In the genomic region with DNA sequence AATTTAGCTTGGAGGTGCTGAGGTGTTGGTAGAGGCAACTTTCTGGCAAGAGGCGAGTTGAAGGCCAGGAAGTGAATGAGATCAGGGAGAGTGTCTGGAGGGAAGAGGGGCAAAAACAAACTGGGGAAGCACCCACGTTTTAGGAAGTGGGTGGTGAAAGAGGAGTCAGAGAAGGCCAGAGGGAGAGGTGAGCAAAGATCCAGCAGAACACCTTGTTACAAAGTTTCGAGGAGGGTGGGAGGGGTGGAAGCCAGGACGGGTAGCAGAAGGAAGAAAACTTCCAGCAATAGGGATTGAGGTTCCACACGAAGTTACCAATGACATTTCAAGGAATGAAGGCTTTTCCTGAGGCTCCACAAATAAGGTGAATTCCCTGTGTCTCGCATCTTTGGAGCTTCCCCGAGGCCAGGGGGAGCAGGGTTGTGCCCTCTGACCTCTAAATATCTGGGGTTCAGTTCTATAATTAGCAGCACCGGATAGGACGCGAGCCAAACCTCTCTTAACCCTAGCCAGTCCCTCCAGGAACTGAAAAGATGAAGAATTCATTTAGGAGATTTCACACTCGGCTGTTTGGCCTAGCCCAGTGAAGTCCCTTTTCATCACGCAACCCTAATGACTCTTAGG, we compare ENCODE assay signal across 1 cellular context.
TF ChIP-seq lines count a peak whose summit lies in the region.

No MANE protein-coding gene starts in this region.

TF ChIP-seq in K562, 482 proteins besides CTCF, POLR2A, EP300 and RAD21 (continued from another document and continues in another):
- TF ChIP-seq, protein P1, sequence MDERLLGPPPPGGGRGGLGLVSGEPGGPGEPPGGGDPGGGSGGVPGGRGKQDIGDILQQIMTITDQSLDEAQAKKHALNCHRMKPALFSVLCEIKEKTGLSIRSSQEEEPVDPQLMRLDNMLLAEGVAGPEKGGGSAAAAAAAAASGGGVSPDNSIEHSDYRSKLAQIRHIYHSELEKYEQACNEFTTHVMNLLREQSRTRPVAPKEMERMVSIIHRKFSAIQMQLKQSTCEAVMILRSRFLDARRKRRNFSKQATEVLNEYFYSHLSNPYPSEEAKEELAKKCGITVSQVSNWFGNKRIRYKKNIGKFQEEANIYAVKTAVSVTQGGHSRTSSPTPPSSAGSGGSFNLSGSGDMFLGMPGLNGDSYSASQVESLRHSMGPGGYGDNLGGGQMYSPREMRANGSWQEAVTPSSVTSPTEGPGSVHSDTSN (CRISPR knock-in tag; IDR thresholded peaks at IDR 0.05; ENCODE audit: low read depth), result no peak; the same call in 1 of the 2 replicates
- TF ChIP-seq, protein P1 (tag; conservative IDR thresholded peaks at IDR 0.05; ENCODE audit: low read depth), result peak; percentile 86; the same call in 1 of the 2 replicates
- TF ChIP-seq ZFP36 (IDR thresholded peaks at IDR 0.05; ENCODE audit: low read depth, low read length, partially characterized antibody) (no peak), PCBP2 (IDR thresholded peaks at IDR 0.05; ENCODE audit: low read depth, low read length, poor library complexity, severe bottlenecking) (no peak), CBX3 (IDR thresholded peaks at IDR 0.05; ENCODE audit: borderline replicate concordance in 1 of 2, low read length in 2 of 2) (no peak), MAFK (IDR thresholded peaks at IDR 0.05; ENCODE audit: low read length) (no peak), ZC3H11A (IDR thresholded peaks at IDR 0.05; ENCODE audit: low read depth, low read length) (no peak), ASH1L (IDR thresholded peaks at IDR 0.05; ENCODE audit: borderline replicate concordance, low read depth, partially characterized antibody) (no peak), BDP1 (IDR thresholded peaks at IDR 0.05; ENCODE audit: insufficient read depth, insufficient read length) (no peak), STAT5B (CRISPR knock-in tag; IDR thresholded peaks at IDR 0.05) (no peak), ZNF780A (CRISPR knock-in tag; IDR thresholded peaks at IDR 0.05) (no peak), HMG20B (CRISPR knock-in tag; IDR thresholded peaks at IDR 0.05) (0 out of 2 replicates have a peak, but pooled peaks have one; percentile 22), GTF2E2 (tag; IDR thresholded peaks at IDR 0.05) (no peak), NCOR1 (IDR thresholded peaks at IDR 0.05) (0 out of 2 replicates have a peak, but pooled peaks have one; percentile 6)
- TF ChIP-seq, protein P2, sequence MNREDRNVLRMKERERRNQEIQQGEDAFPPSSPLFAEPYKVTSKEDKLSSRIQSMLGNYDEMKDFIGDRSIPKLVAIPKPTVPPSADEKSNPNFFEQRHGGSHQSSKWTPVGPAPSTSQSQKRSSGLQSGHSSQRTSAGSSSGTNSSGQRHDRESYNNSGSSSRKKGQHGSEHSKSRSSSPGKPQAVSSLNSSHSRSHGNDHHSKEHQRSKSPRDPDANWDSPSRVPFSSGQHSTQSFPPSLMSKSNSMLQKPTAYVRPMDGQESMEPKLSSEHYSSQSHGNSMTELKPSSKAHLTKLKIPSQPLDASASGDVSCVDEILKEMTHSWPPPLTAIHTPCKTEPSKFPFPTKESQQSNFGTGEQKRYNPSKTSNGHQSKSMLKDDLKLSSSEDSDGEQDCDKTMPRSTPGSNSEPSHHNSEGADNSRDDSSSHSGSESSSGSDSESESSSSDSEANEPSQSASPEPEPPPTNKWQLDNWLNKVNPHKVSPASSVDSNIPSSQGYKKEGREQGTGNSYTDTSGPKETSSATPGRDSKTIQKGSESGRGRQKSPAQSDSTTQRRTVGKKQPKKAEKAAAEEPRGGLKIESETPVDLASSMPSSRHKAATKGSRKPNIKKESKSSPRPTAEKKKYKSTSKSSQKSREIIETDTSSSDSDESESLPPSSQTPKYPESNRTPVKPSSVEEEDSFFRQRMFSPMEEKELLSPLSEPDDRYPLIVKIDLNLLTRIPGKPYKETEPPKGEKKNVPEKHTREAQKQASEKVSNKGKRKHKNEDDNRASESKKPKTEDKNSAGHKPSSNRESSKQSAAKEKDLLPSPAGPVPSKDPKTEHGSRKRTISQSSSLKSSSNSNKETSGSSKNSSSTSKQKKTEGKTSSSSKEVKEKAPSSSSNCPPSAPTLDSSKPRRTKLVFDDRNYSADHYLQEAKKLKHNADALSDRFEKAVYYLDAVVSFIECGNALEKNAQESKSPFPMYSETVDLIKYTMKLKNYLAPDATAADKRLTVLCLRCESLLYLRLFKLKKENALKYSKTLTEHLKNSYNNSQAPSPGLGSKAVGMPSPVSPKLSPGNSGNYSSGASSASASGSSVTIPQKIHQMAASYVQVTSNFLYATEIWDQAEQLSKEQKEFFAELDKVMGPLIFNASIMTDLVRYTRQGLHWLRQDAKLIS (CRISPR knock-in tag; IDR thresholded peaks at IDR 0.05), result no peak
- TF ChIP-seq, protein P3, sequence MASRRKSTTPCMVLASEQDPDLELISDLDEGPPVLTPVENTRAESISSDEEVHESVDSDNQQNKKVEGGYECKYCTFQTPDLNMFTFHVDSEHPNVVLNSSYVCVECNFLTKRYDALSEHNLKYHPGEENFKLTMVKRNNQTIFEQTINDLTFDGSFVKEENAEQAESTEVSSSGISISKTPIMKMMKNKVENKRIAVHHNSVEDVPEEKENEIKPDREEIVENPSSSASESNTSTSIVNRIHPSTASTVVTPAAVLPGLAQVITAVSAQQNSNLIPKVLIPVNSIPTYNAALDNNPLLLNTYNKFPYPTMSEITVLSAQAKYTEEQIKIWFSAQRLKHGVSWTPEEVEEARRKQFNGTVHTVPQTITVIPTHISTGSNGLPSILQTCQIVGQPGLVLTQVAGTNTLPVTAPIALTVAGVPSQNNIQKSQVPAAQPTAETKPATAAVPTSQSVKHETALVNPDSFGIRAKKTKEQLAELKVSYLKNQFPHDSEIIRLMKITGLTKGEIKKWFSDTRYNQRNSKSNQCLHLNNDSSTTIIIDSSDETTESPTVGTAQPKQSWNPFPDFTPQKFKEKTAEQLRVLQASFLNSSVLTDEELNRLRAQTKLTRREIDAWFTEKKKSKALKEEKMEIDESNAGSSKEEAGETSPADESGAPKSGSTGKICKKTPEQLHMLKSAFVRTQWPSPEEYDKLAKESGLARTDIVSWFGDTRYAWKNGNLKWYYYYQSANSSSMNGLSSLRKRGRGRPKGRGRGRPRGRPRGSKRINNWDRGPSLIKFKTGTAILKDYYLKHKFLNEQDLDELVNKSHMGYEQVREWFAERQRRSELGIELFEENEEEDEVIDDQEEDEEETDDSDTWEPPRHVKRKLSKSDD (conservative IDR thresholded peaks at IDR 0.05; ENCODE audit: low read length), result no peak
- TF ChIP-seq, protein P4, sequence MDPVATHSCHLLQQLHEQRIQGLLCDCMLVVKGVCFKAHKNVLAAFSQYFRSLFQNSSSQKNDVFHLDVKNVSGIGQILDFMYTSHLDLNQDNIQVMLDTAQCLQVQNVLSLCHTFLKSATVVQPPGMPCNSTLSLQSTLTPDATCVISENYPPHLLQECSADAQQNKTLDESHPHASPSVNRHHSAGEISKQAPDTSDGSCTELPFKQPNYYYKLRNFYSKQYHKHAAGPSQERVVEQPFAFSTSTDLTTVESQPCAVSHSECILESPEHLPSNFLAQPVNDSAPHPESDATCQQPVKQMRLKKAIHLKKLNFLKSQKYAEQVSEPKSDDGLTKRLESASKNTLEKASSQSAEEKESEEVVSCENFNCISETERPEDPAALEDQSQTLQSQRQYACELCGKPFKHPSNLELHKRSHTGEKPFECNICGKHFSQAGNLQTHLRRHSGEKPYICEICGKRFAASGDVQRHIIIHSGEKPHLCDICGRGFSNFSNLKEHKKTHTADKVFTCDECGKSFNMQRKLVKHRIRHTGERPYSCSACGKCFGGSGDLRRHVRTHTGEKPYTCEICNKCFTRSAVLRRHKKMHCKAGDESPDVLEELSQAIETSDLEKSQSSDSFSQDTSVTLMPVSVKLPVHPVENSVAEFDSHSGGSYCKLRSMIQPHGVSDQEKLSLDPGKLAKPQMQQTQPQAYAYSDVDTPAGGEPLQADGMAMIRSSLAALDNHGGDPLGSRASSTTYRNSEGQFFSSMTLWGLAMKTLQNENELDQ (CRISPR knock-in tag; IDR thresholded peaks at IDR 0.05; ENCODE audit: borderline replicate concordance), result no peak
- TF ChIP-seq, protein P5, sequence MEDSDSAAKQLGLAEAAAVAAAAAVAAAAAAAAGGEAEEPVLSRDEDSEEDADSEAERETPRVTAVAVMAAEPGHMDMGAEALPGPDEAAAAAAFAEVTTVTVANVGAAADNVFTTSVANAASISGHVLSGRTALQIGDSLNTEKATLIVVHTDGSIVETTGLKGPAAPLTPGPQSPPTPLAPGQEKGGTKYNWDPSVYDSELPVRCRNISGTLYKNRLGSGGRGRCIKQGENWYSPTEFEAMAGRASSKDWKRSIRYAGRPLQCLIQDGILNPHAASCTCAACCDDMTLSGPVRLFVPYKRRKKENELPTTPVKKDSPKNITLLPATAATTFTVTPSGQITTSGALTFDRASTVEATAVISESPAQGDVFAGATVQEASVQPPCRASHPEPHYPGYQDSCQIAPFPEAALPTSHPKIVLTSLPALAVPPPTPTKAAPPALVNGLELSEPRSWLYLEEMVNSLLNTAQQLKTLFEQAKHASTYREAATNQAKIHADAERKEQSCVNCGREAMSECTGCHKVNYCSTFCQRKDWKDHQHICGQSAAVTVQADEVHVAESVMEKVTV (CRISPR knock-in tag; IDR thresholded peaks at IDR 0.05), result no peak
- TF ChIP-seq, protein P6, sequence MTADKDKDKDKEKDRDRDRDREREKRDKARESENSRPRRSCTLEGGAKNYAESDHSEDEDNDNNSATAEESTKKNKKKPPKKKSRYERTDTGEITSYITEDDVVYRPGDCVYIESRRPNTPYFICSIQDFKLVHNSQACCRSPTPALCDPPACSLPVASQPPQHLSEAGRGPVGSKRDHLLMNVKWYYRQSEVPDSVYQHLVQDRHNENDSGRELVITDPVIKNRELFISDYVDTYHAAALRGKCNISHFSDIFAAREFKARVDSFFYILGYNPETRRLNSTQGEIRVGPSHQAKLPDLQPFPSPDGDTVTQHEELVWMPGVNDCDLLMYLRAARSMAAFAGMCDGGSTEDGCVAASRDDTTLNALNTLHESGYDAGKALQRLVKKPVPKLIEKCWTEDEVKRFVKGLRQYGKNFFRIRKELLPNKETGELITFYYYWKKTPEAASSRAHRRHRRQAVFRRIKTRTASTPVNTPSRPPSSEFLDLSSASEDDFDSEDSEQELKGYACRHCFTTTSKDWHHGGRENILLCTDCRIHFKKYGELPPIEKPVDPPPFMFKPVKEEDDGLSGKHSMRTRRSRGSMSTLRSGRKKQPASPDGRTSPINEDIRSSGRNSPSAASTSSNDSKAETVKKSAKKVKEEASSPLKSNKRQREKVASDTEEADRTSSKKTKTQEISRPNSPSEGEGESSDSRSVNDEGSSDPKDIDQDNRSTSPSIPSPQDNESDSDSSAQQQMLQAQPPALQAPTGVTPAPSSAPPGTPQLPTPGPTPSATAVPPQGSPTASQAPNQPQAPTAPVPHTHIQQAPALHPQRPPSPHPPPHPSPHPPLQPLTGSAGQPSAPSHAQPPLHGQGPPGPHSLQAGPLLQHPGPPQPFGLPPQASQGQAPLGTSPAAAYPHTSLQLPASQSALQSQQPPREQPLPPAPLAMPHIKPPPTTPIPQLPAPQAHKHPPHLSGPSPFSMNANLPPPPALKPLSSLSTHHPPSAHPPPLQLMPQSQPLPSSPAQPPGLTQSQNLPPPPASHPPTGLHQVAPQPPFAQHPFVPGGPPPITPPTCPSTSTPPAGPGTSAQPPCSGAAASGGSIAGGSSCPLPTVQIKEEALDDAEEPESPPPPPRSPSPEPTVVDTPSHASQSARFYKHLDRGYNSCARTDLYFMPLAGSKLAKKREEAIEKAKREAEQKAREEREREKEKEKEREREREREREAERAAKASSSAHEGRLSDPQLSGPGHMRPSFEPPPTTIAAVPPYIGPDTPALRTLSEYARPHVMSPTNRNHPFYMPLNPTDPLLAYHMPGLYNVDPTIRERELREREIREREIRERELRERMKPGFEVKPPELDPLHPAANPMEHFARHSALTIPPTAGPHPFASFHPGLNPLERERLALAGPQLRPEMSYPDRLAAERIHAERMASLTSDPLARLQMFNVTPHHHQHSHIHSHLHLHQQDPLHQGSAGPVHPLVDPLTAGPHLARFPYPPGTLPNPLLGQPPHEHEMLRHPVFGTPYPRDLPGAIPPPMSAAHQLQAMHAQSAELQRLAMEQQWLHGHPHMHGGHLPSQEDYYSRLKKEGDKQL (CRISPR knock-in tag; IDR thresholded peaks at IDR 0.05; ENCODE audit: borderline replicate concordance), result no peak
- TF ChIP-seq, protein P7, sequence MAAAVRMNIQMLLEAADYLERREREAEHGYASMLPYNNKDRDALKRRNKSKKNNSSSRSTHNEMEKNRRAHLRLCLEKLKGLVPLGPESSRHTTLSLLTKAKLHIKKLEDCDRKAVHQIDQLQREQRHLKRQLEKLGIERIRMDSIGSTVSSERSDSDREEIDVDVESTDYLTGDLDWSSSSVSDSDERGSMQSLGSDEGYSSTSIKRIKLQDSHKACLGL (CRISPR knock-in tag; IDR thresholded peaks at IDR 0.05; ENCODE audit: borderline replicate concordance, poor library complexity, severe bottlenecking), result no peak
- TF ChIP-seq, protein P8, sequence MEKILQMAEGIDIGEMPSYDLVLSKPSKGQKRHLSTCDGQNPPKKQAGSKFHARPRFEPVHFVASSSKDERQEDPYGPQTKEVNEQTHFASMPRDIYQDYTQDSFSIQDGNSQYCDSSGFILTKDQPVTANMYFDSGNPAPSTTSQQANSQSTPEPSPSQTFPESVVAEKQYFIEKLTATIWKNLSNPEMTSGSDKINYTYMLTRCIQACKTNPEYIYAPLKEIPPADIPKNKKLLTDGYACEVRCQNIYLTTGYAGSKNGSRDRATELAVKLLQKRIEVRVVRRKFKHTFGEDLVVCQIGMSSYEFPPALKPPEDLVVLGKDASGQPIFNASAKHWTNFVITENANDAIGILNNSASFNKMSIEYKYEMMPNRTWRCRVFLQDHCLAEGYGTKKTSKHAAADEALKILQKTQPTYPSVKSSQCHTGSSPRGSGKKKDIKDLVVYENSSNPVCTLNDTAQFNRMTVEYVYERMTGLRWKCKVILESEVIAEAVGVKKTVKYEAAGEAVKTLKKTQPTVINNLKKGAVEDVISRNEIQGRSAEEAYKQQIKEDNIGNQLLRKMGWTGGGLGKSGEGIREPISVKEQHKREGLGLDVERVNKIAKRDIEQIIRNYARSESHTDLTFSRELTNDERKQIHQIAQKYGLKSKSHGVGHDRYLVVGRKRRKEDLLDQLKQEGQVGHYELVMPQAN (IDR thresholded peaks at IDR 0.05; ENCODE audit: borderline replicate concordance), result peak; percentile 65; the same call in 1 of the 2 replicates
- TF ChIP-seq, protein P9, sequence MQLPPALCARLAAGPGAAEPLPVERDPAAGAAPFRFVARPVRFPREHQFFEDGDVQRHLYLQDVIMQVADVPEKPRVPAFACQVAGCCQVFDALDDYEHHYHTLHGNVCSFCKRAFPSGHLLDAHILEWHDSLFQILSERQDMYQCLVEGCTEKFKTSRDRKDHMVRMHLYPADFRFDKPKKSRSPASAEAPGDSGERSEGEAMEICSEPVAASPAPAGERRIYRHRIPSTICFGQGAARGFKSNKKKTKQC (CRISPR knock-in tag; IDR thresholded peaks at IDR 0.05), result no peak
- TF ChIP-seq, protein P10, sequence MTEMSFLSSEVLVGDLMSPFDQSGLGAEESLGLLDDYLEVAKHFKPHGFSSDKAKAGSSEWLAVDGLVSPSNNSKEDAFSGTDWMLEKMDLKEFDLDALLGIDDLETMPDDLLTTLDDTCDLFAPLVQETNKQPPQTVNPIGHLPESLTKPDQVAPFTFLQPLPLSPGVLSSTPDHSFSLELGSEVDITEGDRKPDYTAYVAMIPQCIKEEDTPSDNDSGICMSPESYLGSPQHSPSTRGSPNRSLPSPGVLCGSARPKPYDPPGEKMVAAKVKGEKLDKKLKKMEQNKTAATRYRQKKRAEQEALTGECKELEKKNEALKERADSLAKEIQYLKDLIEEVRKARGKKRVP (CRISPR knock-in tag; IDR thresholded peaks at IDR 0.05), result no peak
